ENCODE assay signal across 11 cellular contexts in genomic region chr9:114694719-114695269, GRCh38. TPM values are rescaled to one million over a fixed set of nuclear protein-coding genes. Genes with fewer than 3 reads are reported as not detected.
A peak's percentile ranks its signal among the peaks of the same experiment; 100 is the strongest.
DNase-seq lines count a peak whose midpoint lies in the region; ATAC-seq and TF ChIP-seq lines count a peak whose summit lies in the region.
"Had no signal": no experiment of that assay in that cellular context is flagged by ENCODE, and none has a peak within 500 bp of the region (broad histone marks: within the 10 kb centered on the region; RNA-seq: fewer than 3 reads in every experiment).

No MANE protein-coding gene starts in this region.

- no peak for TF ChIP-seq RAD21 in SK-N-SH (IDR thresholded peaks at IDR 0.05; ENCODE audit: low read length)

- CTCF ChIA-PET in SK-N-SH (lab: Yijun Ruan, JAX) = no interaction called here

- peak overlapping the region; percentile 51 for H3K4me2 ChIP-seq in SK-N-SH

- ATAC-seq in SK-N-SH treated with all-trans-retinoic acid at 6 μM for 48 hours = no peak
- ATAC-seq in GM21390 (IDR thresholded peaks at IDR 0.05; ENCODE audit: unreplicated experiment) = peak; percentile 53
- peak; percentile 42 for ATAC-seq in HG03378 (IDR thresholded peaks at IDR 0.05; ENCODE audit: unreplicated experiment)
- ATAC-seq in central memory CD8-positive, alpha-beta T cell (replicated peaks; ENCODE audit: extremely low read depth, poor library complexity, severe bottlenecking) = no peak
- ATAC-seq in HG03439 (IDR thresholded peaks at IDR 0.05; ENCODE audit: unreplicated experiment) = no peak

- H3K27ac ChIP-seq in SK-N-SH (ENCODE audit: low read depth in 2 of 2, low read length in 1 of 2) = peak overlapping the region; percentile 81 to 95; a peak in 3 of 4 replicates
- H3K27ac ChIP-seq: 22Rv1 had no signal

- no peaks in the 10 kb centered on the region for H3K9me3 Mint-ChIP-seq in central memory CD8-positive, alpha-beta T cell

- no peaks in the 10 kb centered on the region for H4K20me1 ChIP-seq in SK-N-SH (ENCODE audit: insufficient read depth)

- no peaks in the 10 kb centered on the region for H3K9me2 ChIP-seq in SK-N-SH

- peaks cover 5% of the 10 kb centered on the region for H3K36me3 Mint-ChIP-seq in central memory CD8-positive, alpha-beta T cell (ENCODE audit: insufficient read depth)

- no peaks in the 10 kb centered on the region for H3K36me3 ChIP-seq in SK-N-SH (replicated peaks in 1 of 2; ENCODE audit: control insufficient read depth in 1 of 2, insufficient read depth in 2 of 2, low read length in 1 of 2)
- H3K36me3 ChIP-seq in BE2C = no peaks in the 10 kb centered on the region

- peaks cover 35% of the 10 kb centered on the region for H3F3A ChIP-seq in SK-N-SH (replicated peaks; ENCODE audit: insufficient read depth)

- H3K4me1 Mint-ChIP-seq in central memory CD8-positive, alpha-beta T cell = peaks cover 52% of the 10 kb centered on the region

- no peak overlapping the region for H3K4me3 Mint-ChIP-seq in central memory CD8-positive, alpha-beta T cell

- TF ChIP-seq CTCF in SK-N-SH (IDR thresholded peaks at IDR 0.05) (no peak), BE2C (IDR thresholded peaks at IDR 0.05; ENCODE audit: low read depth, low read length) (no peak)

- H3K79me2 ChIP-seq in SK-N-SH (ENCODE audit: insufficient read depth) = no peaks in the 10 kb centered on the region

- H2AFZ ChIP-seq in SK-N-SH (ENCODE audit: low read depth) = peak overlapping the region; percentile 39

- no peaks in the 10 kb centered on the region for H3K27me3 Mint-ChIP-seq in central memory CD8-positive, alpha-beta T cell

- no peaks in the 10 kb centered on the region for H3K9me3 ChIP-seq in SK-N-SH
- H3K9me3 ChIP-seq in BE2C = no peaks in the 10 kb centered on the region

- H3K4me1 ChIP-seq in SK-N-SH (ENCODE audit: control insufficient read depth in 1 of 2, insufficient read depth in 2 of 2, low read depth in 1 of 2, low read length in 1 of 2) (peaks cover 0 to 50% of the 10 kb centered on the region in 2 experiments), BE2C (no peaks in the 10 kb centered on the region)

- POLR2A ChIA-PET in SK-N-SH (lab: Yijun Ruan, JAX) = no interaction called here

- no peaks in the 10 kb centered on the region for H3K27me3 ChIP-seq in SK-N-SH (ENCODE audit: insufficient read depth)
- no peaks in the 10 kb centered on the region for H3K27me3 ChIP-seq in BE2C

- H3K4me3 ChIP-seq in SK-N-SH (ENCODE audit: low read depth in 2 of 2, low read length in 1 of 2) (no peak overlapping the region), BE2C (ENCODE audit: low read depth, low read length) (no peak overlapping the region)

- no peak for TF ChIP-seq EP300 in SK-N-SH (IDR thresholded peaks at IDR 0.05; ENCODE audit: borderline replicate concordance in 1 of 2, low read depth in 1 of 2, low read length in 1 of 2)

- H3K9ac ChIP-seq in SK-N-SH = peak overlapping the region; percentile 22

- 70% methylated on average over 6 of the region's 6 CpGs for WGBS in SK-N-SH (ENCODE audit: low lambda C conversion rate)

- DNase-seq in SK-N-SH (no peak), cerebellar nuclear complex (lab: John Stamatoyannopoulos, UW) (no peak), BE2C (no peak)
- DNase-seq in central memory CD8-positive, alpha-beta T cell (ENCODE audit: low spot score in 2 of 2) = no peak
- DNase-seq: left colon had no signal

- H3K27ac Mint-ChIP-seq in central memory CD8-positive, alpha-beta T cell (ENCODE audit: low read depth) = peak overlapping the region; percentile 53

TF ChIP-seq in SK-N-SH, 30 proteins besides CTCF, POLR2A, EP300 and RAD21 (continues in another document):
- TF ChIP-seq FOSL2 (IDR thresholded peaks at IDR 0.05; ENCODE audit: borderline replicate concordance, low read depth) (no peak), REST (IDR thresholded peaks at IDR 0.05; ENCODE audit: low read depth, low read length) (no peak), ELF1 (IDR thresholded peaks at IDR 0.05) (no peak), TAF1 (IDR thresholded peaks at IDR 0.05; ENCODE audit: borderline replicate concordance, low read depth, low read length) (no peak), MAX (IDR thresholded peaks at IDR 0.05; ENCODE audit: low read depth) (no peak)

TF ChIP-seq in SK-N-SH treated with all-trans-retinoic acid at 6 μM for 48 hours, 23 proteins besides CTCF, POLR2A, EP300 and RAD21:
- TF ChIP-seq PATZ1 (CRISPR knock-in tag; IDR thresholded peaks at IDR 0.05; ENCODE audit: borderline replicate concordance) (no peak), ZFP3 (CRISPR knock-in tag; IDR thresholded peaks at IDR 0.05) (no peak), GLIS3 (CRISPR knock-in tag; IDR thresholded peaks at IDR 0.05) (no peak), ZC3H10 (CRISPR knock-in tag; IDR thresholded peaks at IDR 0.05) (no peak), RARB (CRISPR knock-in tag; IDR thresholded peaks at IDR 0.05) (no peak), ZNF8 (CRISPR knock-in tag; IDR thresholded peaks at IDR 0.05) (no peak), BACH2 (CRISPR knock-in tag; IDR thresholded peaks at IDR 0.05; ENCODE audit: borderline replicate concordance) (no peak), CREB5 (CRISPR knock-in tag; IDR thresholded peaks at IDR 0.05; ENCODE audit: low read depth) (no peak), ARNTL (CRISPR knock-in tag; IDR thresholded peaks at IDR 0.05; ENCODE audit: borderline replicate concordance, low read depth) (no peak), OSR1 (CRISPR knock-in tag; IDR thresholded peaks at IDR 0.05) (no peak)

RNA-seq across cellular contexts. Expression of gene TEX48, which starts 12.8 kb away (rescaled TPM):
- 0.41 and 0.46 TPM in 2 replicates for polyA plus RNA-seq in SK-N-SH (2012; rRNA removed)
- 0.42 and 0.71 TPM in 2 replicates for polyA plus RNA-seq in SK-N-SH (2012; cell fraction: cytosol; rRNA removed)
- polyA plus RNA-seq in SK-N-SH (2012; cell fraction: nucleus; rRNA removed) = 0.20 and 0.37 TPM in 2 replicates
- not detected for polyA plus RNA-seq in BE2C (2012; ENCODE audit: insufficient read depth, insufficient read length, low read depth)
- polyA plus RNA-seq: esophagus had no signal

RNA-seq across cellular contexts. Expression of gene TEX53, which starts 37.2 kb away (rescaled TPM):
- polyA plus RNA-seq in SK-N-SH (2012; rRNA removed) = not detected in 2 replicates
- polyA plus RNA-seq in SK-N-SH (2012; cell fraction: cytosol; rRNA removed) = not detected in 2 replicates
- polyA plus RNA-seq in SK-N-SH (2012; cell fraction: nucleus; rRNA removed) = not detected in 2 replicates
- polyA plus RNA-seq in BE2C (2012; ENCODE audit: insufficient read depth, insufficient read length, low read depth) = not detected
- polyA plus RNA-seq: esophagus had no signal

Comparison
In these comparisons a context has a peak if more than half of its experiments do, and no peak if none do; other contexts are left out.
1. ATAC-seq: peak in GM21390 (single experiment) and HG03378 (single experiment); none in SK-N-SH treated with all-trans-retinoic acid at 6 μM for 48 hours (single experiment), central memory CD8-positive, alpha-beta T cell (single experiment) and HG03439 (single experiment).